Comparison of ENCODE assay signal across 1 cellular context in the genomic region with DNA sequence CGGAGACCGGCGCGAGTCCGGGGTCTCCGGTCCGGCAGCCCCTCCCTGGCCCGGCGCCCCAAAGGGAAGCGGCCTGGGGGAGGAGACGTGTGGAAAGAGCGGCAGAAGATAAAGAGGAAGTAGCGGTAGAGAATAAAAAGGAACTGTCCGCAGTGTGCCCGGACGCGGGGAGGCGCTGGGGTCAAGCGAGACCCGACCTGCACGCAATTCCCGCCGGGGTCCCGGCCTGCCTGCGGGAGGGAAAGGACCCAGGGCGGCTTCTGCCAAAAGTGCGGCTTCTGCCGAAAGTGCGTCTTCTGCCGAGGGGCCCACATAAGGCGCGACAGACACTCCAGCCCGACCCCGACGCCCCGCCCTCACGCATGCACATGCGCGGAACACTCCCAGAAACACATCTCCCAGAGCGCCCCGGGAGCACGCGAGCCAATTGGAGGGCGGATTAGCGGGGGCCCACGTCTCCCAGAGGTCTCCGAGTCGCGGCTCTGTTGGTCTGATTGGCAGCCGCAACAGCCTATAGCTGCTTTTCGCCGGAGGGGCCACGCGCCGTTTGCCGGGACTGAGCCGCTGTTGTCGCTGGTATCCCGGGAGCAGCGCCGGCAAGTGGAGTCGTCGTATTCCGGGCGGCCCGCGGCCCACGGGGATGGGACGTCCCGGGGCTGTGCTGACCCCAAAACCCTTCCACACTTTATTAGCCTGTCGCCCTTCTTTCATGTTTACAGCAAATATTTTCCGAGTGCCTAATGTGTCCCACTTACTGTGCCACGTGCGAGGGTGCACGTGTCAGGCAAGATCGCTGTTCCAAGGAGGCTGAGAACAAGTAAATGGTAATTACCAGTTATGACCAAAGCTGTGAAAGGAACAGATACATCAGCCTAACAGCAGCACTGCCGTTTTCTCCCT.
TF ChIP-seq lines count a peak whose summit lies in the region.

No MANE protein-coding gene starts in this region.

TF ChIP-seq in HepG2, 621 proteins besides CTCF, POLR2A, EP300 and RAD21 (continued from another document and continues in another):
- TF ChIP-seq ARID4A (CRISPR knock-in tag; IDR thresholded peaks at IDR 0.05; ENCODE audit: borderline replicate concordance): peak; percentile 93
- TF ChIP-seq ZNF574 (CRISPR knock-in tag; IDR thresholded peaks at IDR 0.05): peak; percentile 65
- TF ChIP-seq MXD4 (CRISPR knock-in tag; IDR thresholded peaks at IDR 0.05): peak; percentile 93
- peak; percentile 87 for TF ChIP-seq GATAD1 (CRISPR knock-in tag; IDR thresholded peaks at IDR 0.05)
- TF ChIP-seq, protein P1, sequence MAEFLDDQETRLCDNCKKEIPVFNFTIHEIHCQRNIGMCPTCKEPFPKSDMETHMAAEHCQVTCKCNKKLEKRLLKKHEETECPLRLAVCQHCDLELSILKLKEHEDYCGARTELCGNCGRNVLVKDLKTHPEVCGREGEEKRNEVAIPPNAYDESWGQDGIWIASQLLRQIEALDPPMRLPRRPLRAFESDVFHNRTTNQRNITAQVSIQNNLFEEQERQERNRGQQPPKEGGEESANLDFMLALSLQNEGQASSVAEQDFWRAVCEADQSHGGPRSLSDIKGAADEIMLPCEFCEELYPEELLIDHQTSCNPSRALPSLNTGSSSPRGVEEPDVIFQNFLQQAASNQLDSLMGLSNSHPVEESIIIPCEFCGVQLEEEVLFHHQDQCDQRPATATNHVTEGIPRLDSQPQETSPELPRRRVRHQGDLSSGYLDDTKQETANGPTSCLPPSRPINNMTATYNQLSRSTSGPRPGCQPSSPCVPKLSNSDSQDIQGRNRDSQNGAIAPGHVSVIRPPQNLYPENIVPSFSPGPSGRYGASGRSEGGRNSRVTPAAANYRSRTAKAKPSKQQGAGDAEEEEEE (CRISPR knock-in tag; IDR thresholded peaks at IDR 0.05; ENCODE audit: borderline replicate concordance): no peak
- TF ChIP-seq, protein P2, sequence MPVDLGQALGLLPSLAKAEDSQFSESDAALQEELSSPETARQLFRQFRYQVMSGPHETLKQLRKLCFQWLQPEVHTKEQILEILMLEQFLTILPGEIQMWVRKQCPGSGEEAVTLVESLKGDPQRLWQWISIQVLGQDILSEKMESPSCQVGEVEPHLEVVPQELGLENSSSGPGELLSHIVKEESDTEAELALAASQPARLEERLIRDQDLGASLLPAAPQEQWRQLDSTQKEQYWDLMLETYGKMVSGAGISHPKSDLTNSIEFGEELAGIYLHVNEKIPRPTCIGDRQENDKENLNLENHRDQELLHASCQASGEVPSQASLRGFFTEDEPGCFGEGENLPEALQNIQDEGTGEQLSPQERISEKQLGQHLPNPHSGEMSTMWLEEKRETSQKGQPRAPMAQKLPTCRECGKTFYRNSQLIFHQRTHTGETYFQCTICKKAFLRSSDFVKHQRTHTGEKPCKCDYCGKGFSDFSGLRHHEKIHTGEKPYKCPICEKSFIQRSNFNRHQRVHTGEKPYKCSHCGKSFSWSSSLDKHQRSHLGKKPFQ (CRISPR knock-in tag; IDR thresholded peaks at IDR 0.05; ENCODE audit: insufficient replicate concordance): peak; percentile 2
- peak; percentile 55; the same call in 1 of the 2 replicates for TF ChIP-seq TARDBP (CRISPR knock-in tag; IDR thresholded peaks at IDR 0.05)
- peak; percentile 48; the same call in 1 of the 2 replicates for TF ChIP-seq ZNF776 (CRISPR knock-in tag; IDR thresholded peaks at IDR 0.05)
- TF ChIP-seq ZKSCAN5 (CRISPR knock-in tag; IDR thresholded peaks at IDR 0.05): no peak
- TF ChIP-seq, protein P3, sequence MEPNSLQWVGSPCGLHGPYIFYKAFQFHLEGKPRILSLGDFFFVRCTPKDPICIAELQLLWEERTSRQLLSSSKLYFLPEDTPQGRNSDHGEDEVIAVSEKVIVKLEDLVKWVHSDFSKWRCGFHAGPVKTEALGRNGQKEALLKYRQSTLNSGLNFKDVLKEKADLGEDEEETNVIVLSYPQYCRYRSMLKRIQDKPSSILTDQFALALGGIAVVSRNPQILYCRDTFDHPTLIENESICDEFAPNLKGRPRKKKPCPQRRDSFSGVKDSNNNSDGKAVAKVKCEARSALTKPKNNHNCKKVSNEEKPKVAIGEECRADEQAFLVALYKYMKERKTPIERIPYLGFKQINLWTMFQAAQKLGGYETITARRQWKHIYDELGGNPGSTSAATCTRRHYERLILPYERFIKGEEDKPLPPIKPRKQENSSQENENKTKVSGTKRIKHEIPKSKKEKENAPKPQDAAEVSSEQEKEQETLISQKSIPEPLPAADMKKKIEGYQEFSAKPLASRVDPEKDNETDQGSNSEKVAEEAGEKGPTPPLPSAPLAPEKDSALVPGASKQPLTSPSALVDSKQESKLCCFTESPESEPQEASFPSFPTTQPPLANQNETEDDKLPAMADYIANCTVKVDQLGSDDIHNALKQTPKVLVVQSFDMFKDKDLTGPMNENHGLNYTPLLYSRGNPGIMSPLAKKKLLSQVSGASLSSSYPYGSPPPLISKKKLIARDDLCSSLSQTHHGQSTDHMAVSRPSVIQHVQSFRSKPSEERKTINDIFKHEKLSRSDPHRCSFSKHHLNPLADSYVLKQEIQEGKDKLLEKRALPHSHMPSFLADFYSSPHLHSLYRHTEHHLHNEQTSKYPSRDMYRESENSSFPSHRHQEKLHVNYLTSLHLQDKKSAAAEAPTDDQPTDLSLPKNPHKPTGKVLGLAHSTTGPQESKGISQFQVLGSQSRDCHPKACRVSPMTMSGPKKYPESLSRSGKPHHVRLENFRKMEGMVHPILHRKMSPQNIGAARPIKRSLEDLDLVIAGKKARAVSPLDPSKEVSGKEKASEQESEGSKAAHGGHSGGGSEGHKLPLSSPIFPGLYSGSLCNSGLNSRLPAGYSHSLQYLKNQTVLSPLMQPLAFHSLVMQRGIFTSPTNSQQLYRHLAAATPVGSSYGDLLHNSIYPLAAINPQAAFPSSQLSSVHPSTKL (CRISPR knock-in tag; IDR thresholded peaks at IDR 0.05): peak; percentile 18; the same call in 1 of the 2 replicates
- TF ChIP-seq FOSL2 (CRISPR knock-in tag; IDR thresholded peaks at IDR 0.05): peak; percentile 28; the same call in 1 of the 2 replicates
- peak; percentile 59; the same call in 1 of the 2 replicates for TF ChIP-seq ZBTB25 (CRISPR knock-in tag; IDR thresholded peaks at IDR 0.05)
- peak; percentile 16; the same call in 1 of the 2 replicates for TF ChIP-seq POGZ (CRISPR knock-in tag; IDR thresholded peaks at IDR 0.05)
- peak; percentile 89 for TF ChIP-seq POLR2AphosphoS5 (IDR thresholded peaks at IDR 0.05; ENCODE audit: low read depth, low read length)
- TF ChIP-seq NR2F6 (IDR thresholded peaks at IDR 0.05): 0 out of 2 replicates have a peak, but pooled peaks have one; percentile 16
- no peak; the same call in 1 of the 2 replicates for TF ChIP-seq NR2F6 (CRISPR knock-in tag; IDR thresholded peaks at IDR 0.05)
- TF ChIP-seq, protein P4, sequence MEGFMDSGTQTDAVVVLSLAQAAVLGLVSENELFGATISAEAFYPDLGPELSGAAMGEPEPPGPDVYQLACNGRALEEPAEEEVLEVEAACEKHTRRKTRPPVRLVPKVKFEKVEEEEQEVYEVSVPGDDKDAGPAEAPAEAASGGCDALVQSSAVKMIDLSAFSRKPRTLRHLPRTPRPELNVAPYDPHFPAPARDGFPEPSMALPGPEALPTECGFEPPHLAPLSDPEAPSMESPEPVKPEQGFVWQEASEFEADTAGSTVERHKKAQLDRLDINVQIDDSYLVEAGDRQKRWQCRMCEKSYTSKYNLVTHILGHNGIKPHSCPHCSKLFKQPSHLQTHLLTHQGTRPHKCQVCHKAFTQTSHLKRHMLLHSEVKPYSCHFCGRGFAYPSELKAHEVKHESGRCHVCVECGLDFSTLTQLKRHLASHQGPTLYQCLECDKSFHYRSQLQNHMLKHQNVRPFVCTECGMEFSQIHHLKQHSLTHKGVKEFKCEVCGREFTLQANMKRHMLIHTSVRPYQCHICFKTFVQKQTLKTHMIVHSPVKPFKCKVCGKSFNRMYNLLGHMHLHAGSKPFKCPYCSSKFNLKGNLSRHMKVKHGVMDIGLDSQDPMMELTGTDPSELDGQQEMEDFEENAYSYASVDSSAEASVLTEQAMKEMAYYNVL (CRISPR knock-in tag; IDR thresholded peaks at IDR 0.05; ENCODE audit: borderline replicate concordance): peak; percentile 82; the same call in 1 of the 2 replicates
- TF ChIP-seq ETV6 (CRISPR knock-in tag; conservative IDR thresholded peaks at IDR 0.05): peak; percentile 33; the same call in 1 of the 2 replicates
- no peak for TF ChIP-seq ZNF263 (CRISPR knock-in tag; IDR thresholded peaks at IDR 0.05)
- no peak for TF ChIP-seq GABPA (IDR thresholded peaks at IDR 0.05; ENCODE audit: low read depth, low read length)
- TF ChIP-seq GABPA (CRISPR knock-in tag; IDR thresholded peaks at IDR 0.05; ENCODE audit: low read depth): peak; percentile 85
- TF ChIP-seq, protein P5, sequence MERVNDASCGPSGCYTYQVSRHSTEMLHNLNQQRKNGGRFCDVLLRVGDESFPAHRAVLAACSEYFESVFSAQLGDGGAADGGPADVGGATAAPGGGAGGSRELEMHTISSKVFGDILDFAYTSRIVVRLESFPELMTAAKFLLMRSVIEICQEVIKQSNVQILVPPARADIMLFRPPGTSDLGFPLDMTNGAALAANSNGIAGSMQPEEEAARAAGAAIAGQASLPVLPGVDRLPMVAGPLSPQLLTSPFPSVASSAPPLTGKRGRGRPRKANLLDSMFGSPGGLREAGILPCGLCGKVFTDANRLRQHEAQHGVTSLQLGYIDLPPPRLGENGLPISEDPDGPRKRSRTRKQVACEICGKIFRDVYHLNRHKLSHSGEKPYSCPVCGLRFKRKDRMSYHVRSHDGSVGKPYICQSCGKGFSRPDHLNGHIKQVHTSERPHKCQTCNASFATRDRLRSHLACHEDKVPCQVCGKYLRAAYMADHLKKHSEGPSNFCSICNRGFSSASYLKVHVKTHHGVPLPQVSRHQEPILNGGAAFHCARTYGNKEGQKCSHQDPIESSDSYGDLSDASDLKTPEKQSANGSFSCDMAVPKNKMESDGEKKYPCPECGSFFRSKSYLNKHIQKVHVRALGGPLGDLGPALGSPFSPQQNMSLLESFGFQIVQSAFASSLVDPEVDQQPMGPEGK (CRISPR knock-in tag; IDR thresholded peaks at IDR 0.05): 0 out of 2 replicates have a peak, but pooled peaks have one; percentile 18
- no peak for TF ChIP-seq ZNF496 (CRISPR knock-in tag; IDR thresholded peaks at IDR 0.05; ENCODE audit: insufficient replicate concordance)
- 0 out of 2 replicates have a peak, but pooled peaks have one; percentile 10 for TF ChIP-seq SNAPC2 (CRISPR knock-in tag; IDR thresholded peaks at IDR 0.05)
- peak; percentile 69; the same call in 1 of the 2 replicates for TF ChIP-seq ZNF317 (CRISPR knock-in tag; IDR thresholded peaks at IDR 0.05)
- TF ChIP-seq PHF21A (CRISPR knock-in tag; IDR thresholded peaks at IDR 0.05): peak; percentile 68
- TF ChIP-seq ZNF790 (CRISPR knock-in tag; IDR thresholded peaks at IDR 0.05; ENCODE audit: borderline replicate concordance): peak; percentile 82; the same call in 1 of the 2 replicates
- peak; percentile 66 for TF ChIP-seq ZNF564 (CRISPR knock-in tag; IDR thresholded peaks at IDR 0.05)
- TF ChIP-seq, protein P6, sequence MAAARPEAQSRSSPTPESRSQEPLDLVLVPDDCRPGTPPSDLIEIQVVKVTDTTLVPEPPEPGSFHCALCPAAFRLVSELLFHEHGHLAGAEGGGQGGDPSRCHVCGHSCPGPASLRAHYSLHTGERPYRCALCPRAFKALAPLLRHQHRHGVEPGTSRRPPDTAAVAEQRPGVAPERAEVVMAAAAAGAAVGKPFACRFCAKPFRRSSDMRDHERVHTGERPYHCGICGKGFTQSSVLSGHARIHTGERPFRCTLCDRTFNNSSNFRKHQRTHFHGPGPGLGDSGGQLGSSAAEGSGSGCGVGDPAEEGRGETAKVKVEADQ (CRISPR knock-in tag; IDR thresholded peaks at IDR 0.05; ENCODE audit: borderline replicate concordance): peak; percentile 41; the same call in 1 of the 2 replicates
